In genomic region chr7:138483516-138483915, GRCh38 we compare ENCODE assay signal across 27 cellular contexts. TPM values are rescaled to one million over a fixed set of nuclear protein-coding genes. Genes with fewer than 3 reads are reported as not detected.
DNase-seq lines count a peak whose midpoint lies in the region; ATAC-seq and TF ChIP-seq lines count a peak whose summit lies in the region.
"Had no signal": no experiment of that assay in that cellular context is flagged by ENCODE, and none has a peak within 500 bp of the region (broad histone marks: within the 10 kb centered on the region; RNA-seq: fewer than 3 reads in every experiment).

No MANE protein-coding gene starts in this region.

- H3K36me3 Mint-ChIP-seq in mesothelial cell of epicardium, result peaks cover 33% of the 10 kb centered on the region
- peaks cover 13% of the 10 kb centered on the region for H3K36me3 Mint-ChIP-seq in activated T-helper 1 cell treated with anti-CD3 and anti-CD28 coated beads, Interleukin-12 subunit alpha, Interleukin-12 subunit beta, Interleukin-2, Interleukin-4 antibody, amounts not matched to agents 30 ng/mL and 10 ng/mL and 1 ng/mL, durations not matched to agents 14 hours and 24 hours and 36 hours (ENCODE audit: low read depth)

- no peak overlapping the region for H3K4me3 Mint-ChIP-seq in mesothelial cell of epicardium
- H3K4me3 Mint-ChIP-seq in activated T-helper 1 cell treated with anti-CD3 and anti-CD28 coated beads, Interleukin-12 subunit alpha, Interleukin-12 subunit beta, Interleukin-2, Interleukin-4 antibody, amounts not matched to agents 30 ng/mL and 10 ng/mL and 1 ng/mL, durations not matched to agents 14 hours and 24 hours and 36 hours, result no peak overlapping the region
- H3K4me3 Mint-ChIP-seq: activated CD4-positive, alpha-beta memory T cell treated with anti-CD3 and anti-CD28 coated beads, Interleukin-2, amount 10 ng/mL, durations not matched to agents 7 days and 5 days; activated naive CD8-positive, alpha-beta T cell; stimulated activated naive CD8-positive, alpha-beta T cell treated with anti-CD3 and anti-CD28 coated beads, Interleukin-15, amount 100 ng/mL, for 72 hours; T-helper 1 cell treated with Interleukin-12 subunit alpha and Interleukin-12 subunit beta and Interleukin-4 antibody, amounts not matched to agents 30 μg/mL and 1 μg/mL, for 36 hours had no signal

- no peaks in the 10 kb centered on the region for H3K27me3 ChIP-seq in PC-3 (ENCODE audit: low read length)
- H3K27me3 ChIP-seq: right atrium auricular region had no signal

- H3K4me1 ChIP-seq in PC-3 (ENCODE audit: insufficient read depth, low read length), result no peaks in the 10 kb centered on the region
- H3K4me1 ChIP-seq: parathyroid adenoma had no signal

- peak; percentile 29 for ATAC-seq in PC-3
- no peak for ATAC-seq in HG03175 (IDR thresholded peaks at IDR 0.05; ENCODE audit: unreplicated experiment)
- ATAC-seq: left cardiac atrium; SK-N-SH treated with all-trans-retinoic acid at 6 μM for 48 hours; stimulated activated naive CD8-positive, alpha-beta T cell treated with anti-CD3 and anti-CD28 coated beads, Interleukin-15, amount 100 ng/mL, for 72 hours had no signal

- no TSS peak for BruUV-seq in PC-3 (replicated peaks; lab: Mats Ljungman, UMichigan)

- H3K36me3 ChIP-seq in PC-3 (ENCODE audit: low read depth, low read length), result no peaks in the 10 kb centered on the region
- H3K36me3 ChIP-seq: right atrium auricular region had no signal

- POLR2A ChIA-PET in PC-3 (lab: Charles Lee; ENCODE audit: unreplicated experiment), result no interaction called here

- peaks cover 10% of the 10 kb centered on the region for H3K9me3 Mint-ChIP-seq in mesothelial cell of epicardium
- peaks cover 8% of the 10 kb centered on the region for H3K9me3 Mint-ChIP-seq in activated T-helper 1 cell treated with anti-CD3 and anti-CD28 coated beads, Interleukin-12 subunit alpha, Interleukin-12 subunit beta, Interleukin-2, Interleukin-4 antibody, amounts not matched to agents 30 ng/mL and 10 ng/mL and 1 ng/mL, durations not matched to agents 14 hours and 24 hours and 36 hours

- H3K27ac ChIP-seq in 22Rv1 (0 out of 2 replicates have a peak overlapping the region, but pooled peaks have one; percentile 18), PC-3 (ENCODE audit: low read length) (no peak overlapping the region)
- H3K27ac ChIP-seq: parathyroid adenoma, PC-9, right atrium auricular region had no signal

- peak overlapping the region; percentile 49 for H3K27ac Mint-ChIP-seq in mesothelial cell of epicardium
- H3K27ac Mint-ChIP-seq in activated T-helper 1 cell treated with anti-CD3 and anti-CD28 coated beads, Interleukin-12 subunit alpha, Interleukin-12 subunit beta, Interleukin-2, Interleukin-4 antibody, amounts not matched to agents 30 ng/mL and 10 ng/mL and 1 ng/mL, durations not matched to agents 14 hours and 24 hours and 36 hours, result no peak overlapping the region
- H3K27ac Mint-ChIP-seq: activated CD4-positive, alpha-beta memory T cell treated with anti-CD3 and anti-CD28 coated beads, Interleukin-2, amount 10 ng/mL, durations not matched to agents 7 days and 5 days; activated naive CD8-positive, alpha-beta T cell; stimulated activated naive CD8-positive, alpha-beta T cell treated with anti-CD3 and anti-CD28 coated beads, Interleukin-15, amount 100 ng/mL, for 72 hours; T-helper 1 cell treated with Interleukin-12 subunit alpha and Interleukin-12 subunit beta and Interleukin-4 antibody, amounts not matched to agents 30 μg/mL and 1 μg/mL, for 36 hours had no signal

- H3K27me3 Mint-ChIP-seq in mesothelial cell of epicardium (ENCODE audit: low read depth), result no peaks in the 10 kb centered on the region
- H3K27me3 Mint-ChIP-seq in activated T-helper 1 cell treated with anti-CD3 and anti-CD28 coated beads, Interleukin-12 subunit alpha, Interleukin-12 subunit beta, Interleukin-2, Interleukin-4 antibody, amounts not matched to agents 30 ng/mL and 10 ng/mL and 1 ng/mL, durations not matched to agents 14 hours and 24 hours and 36 hours (ENCODE audit: insufficient read depth), result no peaks in the 10 kb centered on the region
- H3K27me3 Mint-ChIP-seq: activated CD4-positive, alpha-beta memory T cell treated with anti-CD3 and anti-CD28 coated beads, Interleukin-2, amount 10 ng/mL, durations not matched to agents 7 days and 5 days; activated naive CD8-positive, alpha-beta T cell; stimulated activated naive CD8-positive, alpha-beta T cell treated with anti-CD3 and anti-CD28 coated beads, Interleukin-15, amount 100 ng/mL, for 72 hours had no signal

- H4K20me1 ChIP-seq in PC-3 (ENCODE audit: low read length), result no peaks in the 10 kb centered on the region

- H3K4me2 ChIP-seq in PC-3 (ENCODE audit: low read length), result no peak overlapping the region
- H3K4me2 ChIP-seq: PC-9 had no signal

- no peak overlapping the region for H3K4me3 ChIP-seq in PC-3 (ENCODE audit: low read length)
- H3K4me3 ChIP-seq: PC-9, right atrium auricular region had no signal

- H3K9me2 ChIP-seq in PC-3 (replicated peaks; ENCODE audit: low read length), result no peaks in the 10 kb centered on the region

- CTCF ChIA-PET in PC-3 (lab: Charles Lee), result no interaction called here

- no peaks in the 10 kb centered on the region for H3K9me3 ChIP-seq in PC-3 (ENCODE audit: low read length)
- H3K9me3 ChIP-seq: right atrium auricular region had no signal

- H3F3A ChIP-seq in PC-3 (ENCODE audit: low read length, unreplicated experiment), result no peaks in the 10 kb centered on the region

- intact Hi-C loops in PC-3 (cut with micrococcal nuclease), result no loop called here
- intact Hi-C loops in activated T-helper 1 cell treated with anti-CD3 and anti-CD28 coated beads, Interleukin-12 subunit alpha, Interleukin-12 subunit beta, Interleukin-2, Interleukin-4 antibody, amounts not matched to agents 30 ng/mL and 10 ng/mL and 1 ng/mL, durations not matched to agents 14 hours and 24 hours and 36 hours (cut with micrococcal nuclease), result no loop called here

- peaks cover 60% of the 10 kb centered on the region for H3K79me2 ChIP-seq in PC-3 (ENCODE audit: low read length)

- H3K4me1 Mint-ChIP-seq in mesothelial cell of epicardium, result peaks cover 10% of the 10 kb centered on the region
- peaks cover 41% of the 10 kb centered on the region for H3K4me1 Mint-ChIP-seq in activated T-helper 1 cell treated with anti-CD3 and anti-CD28 coated beads, Interleukin-12 subunit alpha, Interleukin-12 subunit beta, Interleukin-2, Interleukin-4 antibody, amounts not matched to agents 30 ng/mL and 10 ng/mL and 1 ng/mL, durations not matched to agents 14 hours and 24 hours and 36 hours (ENCODE audit: low read depth)

- H3K9ac ChIP-seq in PC-3 (ENCODE audit: low read length), result no peak overlapping the region
- H3K9ac ChIP-seq: parathyroid adenoma had no signal

- TF ChIP-seq CTCF in 22Rv1 (IDR thresholded peaks at IDR 0.05) (no peak), PC-3 (conservative IDR thresholded peaks at IDR 0.05; ENCODE audit: low read depth, low read length) (no peak), mesothelial cell of epicardium (IDR thresholded peaks at IDR 0.05; ENCODE audit: unreplicated experiment) (no peak)

- no peak overlapping the region for H2AFZ ChIP-seq in PC-3 (ENCODE audit: low read length)
- H2AFZ ChIP-seq: parathyroid adenoma, PC-9 had no signal

- peak; percentile 7 for DNase-seq in CD1c-positive myeloid dendritic cell (ENCODE audit: extremely low spot score)
- DNase-seq in PC-3, result no peak
- no peak for DNase-seq in mesothelial cell of epicardium (ENCODE audit: low spot score in 2 of 2, unreplicated experiment in 2 of 2)
- no peak for DNase-seq in dermis blood vessel endothelial cell
- DNase-seq in activated T-helper 1 cell treated with anti-CD3 and anti-CD28 coated beads, Interleukin-12 subunit alpha, Interleukin-12 subunit beta, Interleukin-2, Interleukin-4 antibody, amounts not matched to agents 30 ng/mL and 10 ng/mL and 1 ng/mL, durations not matched to agents 14 hours and 24 hours and 36 hours (ENCODE audit: low spot score), result no peak
- DNase-seq: activated CD4-positive, alpha-beta memory T cell treated with anti-CD3 and anti-CD28 coated beads, Interleukin-2, amount 10 ng/mL, durations not matched to agents 7 days and 5 days; activated CD4-positive, CD25-positive, alpha-beta regulatory T cell treated with anti-CD3 and anti-CD28 coated beads, Interleukin-2, amount 50 U/mL, for 72 hours; activated effector memory CD4-positive, alpha-beta T cell treated with anti-CD3 and anti-CD28 coated beads, Interleukin-2, amount 50 U/mL, for 16 hours; effector CD4-positive, alpha-beta T cell; hippocampal formation; left cardiac atrium; NCI-H1417 treated with DMSO at 0.1 percent for 48 hours; NCI-H2029 treated with DMSO at 0.1 percent for 48 hours; NCI-H2227 treated with DMSO at 0.1 percent for 48 hours; NCI-H526; NK-92 treated with Interleukin-12 subunit alpha and Interleukin-12 subunit beta, amount 100 ng/mL, for 24 hours; PC-9; Right ventricle myocardium superior; stimulated activated CD4-positive, alpha-beta T cell treated with anti-CD3 and anti-CD28 coated beads, Interleukin-1b, Interleukin-23, amount 100 ng/mL, for 48 hours; stimulated activated naive CD8-positive, alpha-beta T cell treated with anti-CD3 and anti-CD28 coated beads, Interleukin-15, amount 100 ng/mL, for 72 hours had no signal

RNA-seq across cellular contexts. Expression of gene TRIM24, which starts 23.5 kb away (rescaled TPM):
- 12.2 and 12.9 TPM in 2 replicates for total RNA-seq in PC-3 (2014; rRNA removed)
- total RNA-seq in mesothelial cell of epicardium, result 85.3 to 89.3 TPM (median 86.6 TPM) in 3 replicates
- total RNA-seq in dermis blood vessel endothelial cell, result 14.5 and 19.5 TPM in 2 replicates
- total RNA-seq in activated T-helper 1 cell treated with anti-CD3 and anti-CD28 coated beads, Interleukin-12 subunit alpha, Interleukin-12 subunit beta, Interleukin-2, Interleukin-4 antibody, amounts not matched to agents 30 ng/mL and 10 ng/mL and 1 ng/mL, durations not matched to agents 14 hours and 24 hours and 36 hours, result 15.7 and 17.1 TPM in 2 replicates
